25 cellular contexts compared by ENCODE assay signal in genomic region chr6:167247814-167248595, GRCh38. TPM values are rescaled to one million over a fixed set of nuclear protein-coding genes. Genes with fewer than 3 reads are reported as not detected.
DNase-seq lines count a peak whose midpoint lies in the region; ATAC-seq, FAIRE-seq and TF ChIP-seq lines count a peak whose summit lies in the region.
"Had no signal": no experiment of that assay in that cellular context is flagged by ENCODE, and none has a peak within 500 bp of the region (broad histone marks: within the 10 kb centered on the region; RNA-seq: fewer than 3 reads in every experiment).

No MANE protein-coding gene starts in this region.

- H3K79me2 ChIP-seq in GM23338 (replicated peaks; ENCODE audit: insufficient read depth): peaks cover 3% of the 10 kb centered on the region; the same call in 1 of the 2 replicates
- peaks cover 0 to 3% of the 10 kb centered on the region in 2 experiments; a peak in 1 of 4 replicates for H3K79me2 ChIP-seq in H1 (ENCODE audit: control insufficient read depth in 1 of 2, insufficient read depth in 2 of 2, low read length in 2 of 2)
- H3K79me2 ChIP-seq in neural progenitor cell (ENCODE audit: low read depth): no peaks in the 10 kb centered on the region

- peaks cover 30% of the 10 kb centered on the region for H3K36me3 Mint-ChIP-seq in GM23338 (ENCODE audit: low read depth)
- no peaks in the 10 kb centered on the region for H3K36me3 Mint-ChIP-seq in neural progenitor cell
- H3K36me3 Mint-ChIP-seq: CD8-positive, alpha-beta T cell had no signal

- no peak for TF ChIP-seq POLR2A in H1 (IDR thresholded peaks at IDR 0.05; ENCODE audit: control extremely low read depth in 1 of 2, low read depth in 2 of 2, low read length in 2 of 2)

- peaks cover 5% of the 10 kb centered on the region; the same call in 1 of the 2 replicates for H3K36me3 ChIP-seq in GM23338 (ENCODE audit: insufficient read depth)
- peaks cover 11% of the 10 kb centered on the region for H3K36me3 ChIP-seq in HUES6 (ENCODE audit: control insufficient read depth, insufficient read depth, low read length)
- H3K36me3 ChIP-seq in H1 (ENCODE audit: control insufficient read depth in 2 of 4, insufficient read depth in 4 of 4, low read length in 3 of 4): peaks cover 0 to 7% (median 0%) of the 10 kb centered on the region in 4 experiments; a peak in 4 of 8 replicates
- no peaks in the 10 kb centered on the region for H3K36me3 ChIP-seq in neural progenitor cell

- peaks cover 4% of the 10 kb centered on the region for H3K23me2 ChIP-seq in H1 (ENCODE audit: low read depth, low read length)

- WGBS in H1 (ENCODE audit: extremely low coverage in 1 of 2, insufficient coverage in 1 of 2, insufficient read length in 1 of 2, insufficient replicate concordance in 2 of 2, low coverage in 1 of 2, low lambda C conversion rate in 2 of 2, missing lambda C conversion rate in 1 of 2), 2 experiments: 75% methylated on average over 22 of the region's 24 CpGs; no CpG with 5 or more reads in 1 of the 2 experiments

- H3K27me3 ChIP-seq in GM23338 (ENCODE audit: insufficient read depth): no peaks in the 10 kb centered on the region
- no peaks in the 10 kb centered on the region for H3K27me3 ChIP-seq in HUES6 (ENCODE audit: control insufficient read depth, insufficient read depth, low read length)
- H3K27me3 ChIP-seq in H1 (replicated peaks in 1 of 4; ENCODE audit: control insufficient read depth in 3 of 4, extremely low read depth in 1 of 4, insufficient read depth in 3 of 4, low read length in 3 of 4): no peaks in the 10 kb centered on the region
- no peaks in the 10 kb centered on the region for H3K27me3 ChIP-seq in neural progenitor cell

- H3K4me1 ChIP-seq in GM23338 (ENCODE audit: insufficient read depth): peaks cover 37% of the 10 kb centered on the region
- peaks cover 51% of the 10 kb centered on the region for H3K4me1 ChIP-seq in HUES6 (ENCODE audit: control insufficient read depth, insufficient read depth, low read length)
- H3K4me1 ChIP-seq in H1 (replicated peaks in 1 of 4; ENCODE audit: control insufficient read depth in 3 of 4, insufficient read depth in 4 of 4, low read length in 3 of 4): peaks cover 13 to 46% (median 31%) of the 10 kb centered on the region in 4 experiments
- peaks cover 27% of the 10 kb centered on the region for H3K4me1 ChIP-seq in neural progenitor cell

- H2AK5ac ChIP-seq in H1 (ENCODE audit: low read depth, low read length): peak overlapping the region; percentile 95; the same call in 1 of the 2 replicates

- H3K27ac Mint-ChIP-seq in GM23338 (0 out of 2 replicates have a peak overlapping the region, but pooled peaks have one; percentile 60), neural progenitor cell (no peak overlapping the region)
- H3K27ac Mint-ChIP-seq: CD8-positive, alpha-beta T cell had no signal

- peak overlapping the region; percentile 40; the same call in 1 of the 2 replicates for H4K8ac ChIP-seq in H1 (ENCODE audit: extremely low read depth, insufficient read depth, low read length)

- H2BK120ac ChIP-seq in H1 (replicated peaks; ENCODE audit: low read depth, low read length): peak overlapping the region; percentile 71

- no peaks in the 10 kb centered on the region for H3K9me2 ChIP-seq in GM23338 (ENCODE audit: insufficient read depth)
- H3K9me2 ChIP-seq: SK-N-SH had no signal

- peak; percentile 71 for FAIRE-seq in H1 (lab: Jason Lieb, UNC)
- FAIRE-seq: GM12878 had no signal

- DNase-seq in GM23338 (ENCODE audit: low spot score): peak; percentile 69
- DNase-seq in H1 (ENCODE audit: low read depth in 1 of 2, low spot score in 2 of 2): no peak
- no peak for DNase-seq in neural progenitor cell (ENCODE audit: low spot score)
- no peak for DNase-seq in NCI-H2227 (lab: John Stamatoyannopoulos, UW; ENCODE audit: unreplicated experiment)
- no peak for DNase-seq in NAMALWA (ENCODE audit: low spot score)
- DNase-seq: AML-193; C1 segment of cervical spinal cord; CD8-positive, alpha-beta T cell; DND-41; GOT3; MV-4-11; NCI-H1417; NCI-H187 treated with DMSO at 0.1 percent for 48 hours; NCI-H2107; NCI-H2227 treated with DMSO at 0.1 percent for 48 hours; NCI-H510A treated with DMSO at 0.1 percent for 48 hours; NCI-H748 treated with DMSO at 0.1 percent for 48 hours; SIG-M5 had no signal

- H3K9ac ChIP-seq in HUES6 (ENCODE audit: low read length) (peak overlapping the region; percentile 27), H1 (replicated peaks in 1 of 4; ENCODE audit: extremely low read depth in 1 of 4, low read depth in 3 of 4, low read length in 3 of 4) (no peak overlapping the region), neural progenitor cell (no peak overlapping the region)
- H3K9ac ChIP-seq: KMS-11, SK-N-SH had no signal

- TF ChIP-seq CTCF in GM23338 (conservative IDR thresholded peaks at IDR 0.05; ENCODE audit: low read depth in 2 of 2): peak in 1 of 2 experiments; percentile 48; a peak in 3 of 4 replicates
- TF ChIP-seq CTCF in H1 (IDR thresholded peaks at IDR 0.05; ENCODE audit: control extremely low read depth in 1 of 3, insufficient read depth in 1 of 3, low read depth in 1 of 3, low read length in 3 of 3): peak; percentile 20 to 55 (median 26)
- TF ChIP-seq CTCF in neural progenitor cell (IDR thresholded peaks at IDR 0.05): peak; percentile 31

- 0 out of 2 replicates have a peak overlapping the region, but pooled peaks have one; percentile 46 for H2BK15ac ChIP-seq in H1 (ENCODE audit: low read length)

- no peak overlapping the region for H3K4ac ChIP-seq in H1 (replicated peaks; ENCODE audit: insufficient read length, low read depth, low read length)

- TF ChIP-seq EP300 in H1 (IDR thresholded peaks at IDR 0.05; ENCODE audit: borderline replicate concordance in 1 of 2, low read depth in 2 of 2, low read length in 2 of 2): no peak

- H2AFZ ChIP-seq in GM23338 (no peak overlapping the region), H1 (ENCODE audit: low read length) (no peak overlapping the region), neural progenitor cell (replicated peaks) (peak overlapping the region; percentile 94)

- H3K9me3 ChIP-seq in HUES6 (ENCODE audit: control insufficient read depth, insufficient read depth, low read depth, low read length) (peaks cover 5% of the 10 kb centered on the region; the same call in 1 of the 2 replicates), H1 (ENCODE audit: insufficient read depth in 2 of 2, low read depth in 1 of 2, low read length in 1 of 2) (no peaks in the 10 kb centered on the region), neural progenitor cell (ENCODE audit: low read depth) (no peaks in the 10 kb centered on the region)
- H3K9me3 ChIP-seq: SK-N-SH had no signal

- H3K4me1 Mint-ChIP-seq in GM23338 (peaks cover 66% of the 10 kb centered on the region), neural progenitor cell (peaks cover 29% of the 10 kb centered on the region)

- H3K18ac ChIP-seq in H1 (ENCODE audit: extremely low read depth, low read length): peak overlapping the region; percentile 83

- H3K56ac ChIP-seq in H1 (replicated peaks; ENCODE audit: insufficient read length, low read depth, low read length): no peak overlapping the region

- H3K4me2 ChIP-seq in GM23338 (peak overlapping the region; percentile 17; the same call in 1 of the 2 replicates), H1 (ENCODE audit: insufficient read depth in 1 of 2, low read depth in 2 of 2, low read length in 2 of 2) (peak overlapping the region in 1 of 2 experiments; percentile 21; a peak in 1 of 4 replicates), neural progenitor cell (no peak overlapping the region)
- H3K4me2 ChIP-seq: KMS-11, SK-N-SH had no signal

- H3K23ac ChIP-seq in H1 (ENCODE audit: insufficient read length): no peak overlapping the region

- H3K79me1 ChIP-seq in H1 (ENCODE audit: low read depth, low read length): peaks cover 3% of the 10 kb centered on the region; the same call in 1 of the 2 replicates

- peak overlapping the region; percentile 29; the same call in 2 of the 3 replicates for H3K4me3 Mint-ChIP-seq in GM23338
- H3K4me3 Mint-ChIP-seq in neural progenitor cell: no peak overlapping the region
- H3K4me3 Mint-ChIP-seq: CD8-positive, alpha-beta T cell had no signal

- H3K9me3 Mint-ChIP-seq in GM23338 (peaks cover 7% of the 10 kb centered on the region; the same call in 1 of the 3 replicates), neural progenitor cell (peaks cover 3% of the 10 kb centered on the region)
- H3K9me3 Mint-ChIP-seq: CD8-positive, alpha-beta T cell had no signal

- H3K4me3 ChIP-seq in GM23338 (no peak overlapping the region), HUES6 (ENCODE audit: low read depth, low read length) (no peak overlapping the region), H1 (ENCODE audit: extremely low read depth in 1 of 4, insufficient read depth in 2 of 4, low read depth in 3 of 4, low read length in 4 of 4) (no peak overlapping the region), neural progenitor cell (no peak overlapping the region)
- H3K4me3 ChIP-seq: GM12878 had no signal

- peak overlapping the region; percentile 92; the same call in 1 of the 2 replicates for H2BK12ac ChIP-seq in H1 (ENCODE audit: low read depth, low read length)

- peak; percentile 17 to 39; a peak in 2 of 4 replicates for TF ChIP-seq RAD21 in H1 (IDR thresholded peaks at IDR 0.05 in 1 of 2, conservative IDR thresholded peaks at IDR 0.05 in 1 of 2; ENCODE audit: low read depth in 2 of 2, low read length in 2 of 2)

- peak overlapping the region; percentile 91; the same call in 1 of the 2 replicates for H2BK5ac ChIP-seq in H1 (ENCODE audit: low read depth, low read length)

- POLR2A ChIA-PET in H1 (lab: Charles Lee; ENCODE audit: partially characterized antibody): interaction anchor here (0.6 to 1.9 kb wide), 4 partner anchors 9 to 28 kb away, joined by 3 to 5 read pairs (median 4); no protein-coding TSS in a partner anchor

- peaks cover 23% of the 10 kb centered on the region; the same call in 1 of the 2 replicates for H3F3A ChIP-seq in GM23338 (replicated peaks; ENCODE audit: low read depth)
- peaks cover 3% of the 10 kb centered on the region for H3F3A ChIP-seq in neural progenitor cell (ENCODE audit: low read depth)

- H3K27me3 Mint-ChIP-seq in GM23338 (ENCODE audit: insufficient read depth, low read depth, poor library complexity): peaks cover 7% of the 10 kb centered on the region
- H3K27me3 Mint-ChIP-seq in neural progenitor cell (ENCODE audit: insufficient read depth, low read depth): peaks cover 3% of the 10 kb centered on the region

- H3K14ac ChIP-seq in H1 (ENCODE audit: insufficient read length): no peak overlapping the region

- H3K27ac ChIP-seq in GM23338 (ENCODE audit: low read depth) (peak overlapping the region; percentile 75; the same call in 1 of the 2 replicates), HUES6 (ENCODE audit: low read depth, low read length) (0 out of 2 replicates have a peak overlapping the region, but pooled peaks have one; percentile 37), H1 (ENCODE audit: low read depth, low read length) (no peak overlapping the region), neural progenitor cell (no peak overlapping the region)
- H3K27ac ChIP-seq: KMS-11 had no signal

- H4K5ac ChIP-seq in H1 (ENCODE audit: insufficient read length, low read depth, low read length): no peak overlapping the region

- CTCF ChIA-PET in H1 (lab: Charles Lee; ENCODE audit: partially characterized antibody): interaction anchor here (0.7 to 3.6 kb wide), 21 partner anchors 7 to 85 kb away, joined by 3 to 28 read pairs (median 4); no protein-coding TSS in a partner anchor

- H4K20me1 ChIP-seq in GM23338 (replicated peaks; ENCODE audit: insufficient read depth): no peaks in the 10 kb centered on the region
- no peaks in the 10 kb centered on the region for H4K20me1 ChIP-seq in H1 (replicated peaks in 1 of 2; ENCODE audit: control insufficient read depth in 1 of 2, insufficient read depth in 2 of 2, low read length in 2 of 2)
- H4K20me1 ChIP-seq in neural progenitor cell (ENCODE audit: low read depth): no peaks in the 10 kb centered on the region

- peak overlapping the region; percentile 58 for H4K91ac ChIP-seq in H1 (replicated peaks; ENCODE audit: insufficient read length, low read length)

- peak overlapping the region; percentile 80; the same call in 1 of the 2 replicates for H2BK20ac ChIP-seq in H1 (ENCODE audit: low read length)

- peak; percentile 58 for ATAC-seq in GM23338
- ATAC-seq in GM21576 (IDR thresholded peaks at IDR 0.05; ENCODE audit: unreplicated experiment): no peak
- ATAC-seq: CD8-positive, alpha-beta T cell; GM12878 had no signal

RNA-seq across cellular contexts. Expression of gene UNC93A, which starts 43.1 kb away (rescaled TPM):
- total RNA-seq in GM23338 (2014; rRNA removed; shearing (Covaris generic)): 0.28 TPM in 1 of 2 replicates, not detected in the other
- polyA plus RNA-seq in GM23338 (2016; fragmentation: Nextera tagmentation; extraction: Ambion mirVana) (0.18 and 0.47 TPM in 2 replicates), H1 (2011; rRNA removed) (0.31 and 0.39 TPM in 2 replicates)
- total RNA-seq in H1 (2021; fragmentation: NEBNext Ultra II Directional; extraction: Animal tissue kit (Norgen Biotek cat#: 25700)): not detected in 2 replicates
- 0.67 TPM for polyA plus RNA-seq in H1 (2011; cell fraction: cytosol; rRNA removed)
- polyA plus RNA-seq in H1 (2011; cell fraction: nucleus; rRNA removed): 0.47 TPM
- 0.16 to 0.58 TPM (median 0.23 TPM) in 4 replicates for polyA plus RNA-seq in H1 (2012, experiment 1 of 2)
- 0.20 TPM for polyA plus RNA-seq in H1 (2012, experiment 2 of 2)
- 0.12 TPM for polyA plus RNA-seq in H1 (2013, experiment 1 of 2)
- polyA plus RNA-seq in H1 (2013, experiment 2 of 2): 0.07 TPM
- polyA minus RNA-seq in H1 (2011; rRNA and poly(A)+ RNA removed): not detected in 2 replicates
- polyA minus RNA-seq in H1 (2011; cell fraction: cytosol; rRNA and poly(A)+ RNA removed): not detected
- not detected for polyA minus RNA-seq in H1 (2011; cell fraction: nucleus; rRNA and poly(A)+ RNA removed)
- total RNA-seq in neural progenitor cell (ENCODE audit: low replicate concordance): 0.28 TPM in 1 of 2 replicates, not detected in the other
- total RNA-seq: A172; CD8-positive, alpha-beta T cell; GM12878 had no signal
- polyA plus RNA-seq: AG04450, SK-N-SH had no signal

Comparison
In these comparisons a context has a peak if more than half of its experiments do, and no peak if none do; other contexts are left out.
1. H3K27ac ChIP-seq: peak in GM23338 (single experiment) and HUES6 (single experiment); none in H1 (single experiment) and neural progenitor cell (single experiment).